In the genomic region with DNA sequence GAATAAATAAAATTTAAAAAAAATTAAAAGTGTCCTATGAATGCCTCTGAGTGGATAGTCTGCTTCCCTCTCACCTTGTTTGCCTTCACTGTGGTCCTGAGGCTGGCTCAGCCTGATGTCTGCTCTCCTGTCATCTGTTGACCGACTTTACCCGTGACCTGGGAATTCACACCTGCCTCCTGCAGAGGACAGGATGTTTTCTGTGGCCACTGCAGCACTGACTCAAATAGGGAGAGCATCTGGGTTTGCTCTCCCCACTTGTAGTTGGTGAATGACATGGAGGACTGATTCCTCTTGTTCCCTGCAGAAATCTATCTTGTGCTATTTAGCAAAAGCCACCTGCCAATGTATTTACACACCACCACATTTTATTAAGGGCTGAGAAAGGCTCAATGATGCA, we compare ENCODE assay signal across 20 cellular contexts. TPM values are rescaled to one million over a fixed set of nuclear protein-coding genes. Genes with fewer than 3 reads are reported as not detected.
DNase-seq lines count a peak whose midpoint lies in the region; ATAC-seq and TF ChIP-seq lines count a peak whose summit lies in the region.
"Had no signal": no experiment of that assay in that cellular context is flagged by ENCODE, and none has a peak within 500 bp of the region (broad histone marks: within the 10 kb centered on the region; RNA-seq: fewer than 3 reads in every experiment).

No MANE protein-coding gene starts in this region.

- no peak overlapping the region for H3K27ac Mint-ChIP-seq in activated naive CD8-positive, alpha-beta T cell treated with anti-CD3 and anti-CD28 coated beads, Interleukin-2, amount 10 ng/mL, durations not matched to agents 7 days and 5 days
- no peak overlapping the region for H3K27ac Mint-ChIP-seq in activated naive CD8-positive, alpha-beta T cell treated with anti-CD3 and anti-CD28 coated beads for 36 hours
- H3K27ac Mint-ChIP-seq in H9: no peak overlapping the region

- H2AK5ac ChIP-seq in H9 (ENCODE audit: insufficient read length, low read length) (no peak overlapping the region), mesendoderm (ENCODE audit: low read length) (no peak overlapping the region)

- peaks cover 5% of the 10 kb centered on the region for H3K36me3 Mint-ChIP-seq in activated naive CD8-positive, alpha-beta T cell treated with anti-CD3 and anti-CD28 coated beads, Interleukin-2, amount 10 ng/mL, durations not matched to agents 7 days and 5 days
- no peaks in the 10 kb centered on the region for H3K36me3 Mint-ChIP-seq in activated naive CD8-positive, alpha-beta T cell treated with anti-CD3 and anti-CD28 coated beads for 36 hours
- no peaks in the 10 kb centered on the region for H3K36me3 Mint-ChIP-seq in H9 (ENCODE audit: insufficient read depth in 1 of 3, low read depth in 3 of 3)

- no peak overlapping the region for H3K4me2 ChIP-seq in H9 (ENCODE audit: insufficient read depth, insufficient read length, low read length)
- no peak overlapping the region for H3K4me2 ChIP-seq in mesendoderm (ENCODE audit: low read length)

- H3K79me2 ChIP-seq in H9 (ENCODE audit: insufficient read depth, low read length) (no peaks in the 10 kb centered on the region), mesendoderm (ENCODE audit: control insufficient read depth, insufficient read depth, low read length) (no peaks in the 10 kb centered on the region)

- H4K8ac ChIP-seq in H9 (replicated peaks; ENCODE audit: insufficient read length, low read depth, low read length): no peak overlapping the region
- no peak overlapping the region for H4K8ac ChIP-seq in mesendoderm (ENCODE audit: low read depth, low read length)

- H2BK12ac ChIP-seq in H9 (ENCODE audit: insufficient read length, low read depth, low read length): no peak overlapping the region

- H3K9ac ChIP-seq in H9 (ENCODE audit: extremely low read depth, insufficient read length, low read length) (no peak overlapping the region), mesendoderm (ENCODE audit: low read length) (no peak overlapping the region)

- peaks cover 7% of the 10 kb centered on the region for H3K27me3 Mint-ChIP-seq in activated naive CD8-positive, alpha-beta T cell treated with anti-CD3 and anti-CD28 coated beads, Interleukin-2, amount 10 ng/mL, durations not matched to agents 7 days and 5 days
- H3K27me3 Mint-ChIP-seq in activated naive CD8-positive, alpha-beta T cell treated with anti-CD3 and anti-CD28 coated beads for 36 hours: no peaks in the 10 kb centered on the region
- no peaks in the 10 kb centered on the region for H3K27me3 Mint-ChIP-seq in H9 (ENCODE audit: low read depth)

- ATAC-seq in activated naive CD8-positive, alpha-beta T cell treated with anti-CD3 and anti-CD28 coated beads, Interleukin-2, amount 10 ng/mL, durations not matched to agents 7 days and 5 days (ENCODE audit: low read depth): peak; percentile 49
- ATAC-seq in HG02763 (IDR thresholded peaks at IDR 0.05; ENCODE audit: unreplicated experiment) (peak; percentile 54), HG02884 (IDR thresholded peaks at IDR 0.05; ENCODE audit: unreplicated experiment) (no peak)
- ATAC-seq: gastroesophageal sphincter had no signal

- H3K27me3 ChIP-seq in H9 (ENCODE audit: insufficient read depth, low read length) (no peaks in the 10 kb centered on the region), mesendoderm (ENCODE audit: insufficient read depth, low read length, poor library complexity) (no peaks in the 10 kb centered on the region)
- H3K27me3 ChIP-seq: gastroesophageal sphincter, testis had no signal

- H2BK20ac ChIP-seq in H9 (ENCODE audit: low read depth, low read length, poor library complexity, severe bottlenecking): no peak overlapping the region

- H3K27ac ChIP-seq in H9 (ENCODE audit: insufficient read length, low read depth, low read length) (no peak overlapping the region), mesendoderm (ENCODE audit: low read depth, low read length) (no peak overlapping the region)
- H3K27ac ChIP-seq: coronary artery, epithelial cell of prostate, gastroesophageal sphincter, testis had no signal

- no peak overlapping the region for H3K4me3 ChIP-seq in mesendoderm (ENCODE audit: low read length)
- H3K4me3 ChIP-seq: coronary artery, gastroesophageal sphincter, testis had no signal

- H3K56ac ChIP-seq in H9 (ENCODE audit: insufficient read length, low read depth, low read length): no peak overlapping the region
- H3K56ac ChIP-seq in mesendoderm (ENCODE audit: low read length): no peak overlapping the region

- H4K20me1 ChIP-seq in H9 (ENCODE audit: control insufficient read depth, insufficient read depth, insufficient read length): no peaks in the 10 kb centered on the region

- no peak overlapping the region for H4K91ac ChIP-seq in H9 (ENCODE audit: insufficient read length, low read depth, low read length)

- H3K18ac ChIP-seq in H9 (ENCODE audit: insufficient read length, low read depth, low read length): no peak overlapping the region
- no peak overlapping the region for H3K18ac ChIP-seq in mesendoderm (ENCODE audit: low read length)

- H3K9me3 ChIP-seq in H9 (ENCODE audit: control insufficient read depth, low read depth, low read length): no peaks in the 10 kb centered on the region
- H3K9me3 ChIP-seq: Caco-2, gastroesophageal sphincter, testis had no signal

- H4K5ac ChIP-seq in H9 (ENCODE audit: insufficient read length, low read depth, low read length) (no peak overlapping the region), mesendoderm (ENCODE audit: low read length) (no peak overlapping the region)

- H2BK5ac ChIP-seq in H9 (ENCODE audit: insufficient read length, low read length): no peak overlapping the region
- no peak overlapping the region for H2BK5ac ChIP-seq in mesendoderm (ENCODE audit: low read length)

- H3K4me1 Mint-ChIP-seq in activated naive CD8-positive, alpha-beta T cell treated with anti-CD3 and anti-CD28 coated beads, Interleukin-2, amount 10 ng/mL, durations not matched to agents 7 days and 5 days: peaks cover 21% of the 10 kb centered on the region
- peaks cover 10% of the 10 kb centered on the region for H3K4me1 Mint-ChIP-seq in activated naive CD8-positive, alpha-beta T cell treated with anti-CD3 and anti-CD28 coated beads for 36 hours
- H3K4me1 Mint-ChIP-seq in H9: peaks cover 16 to 17% of the 10 kb centered on the region in 2 experiments

- H2AFZ ChIP-seq in H9 (ENCODE audit: low read length): no peak overlapping the region

- no peaks in the 10 kb centered on the region for H3K23me2 ChIP-seq in H9 (ENCODE audit: insufficient read length, low read depth, low read length, poor library complexity, severe bottlenecking)

- POLR2A ChIA-PET in activated naive CD8-positive, alpha-beta T cell treated with anti-CD3 and anti-CD28 coated beads, Interleukin-2, amount 10 ng/mL, durations not matched to agents 7 days and 5 days (lab: Charles Lee): no interaction called here

- H3K23ac ChIP-seq in H9 (ENCODE audit: insufficient read length, low read depth, low read length) (no peak overlapping the region), mesendoderm (ENCODE audit: low read length) (no peak overlapping the region)

- H3K4me1 ChIP-seq in H9 (ENCODE audit: insufficient read depth, low read length): peaks cover 4% of the 10 kb centered on the region; the same call in 1 of the 2 replicates
- H3K4me1 ChIP-seq in mesendoderm (ENCODE audit: control insufficient read depth, low read depth, low read length): no peaks in the 10 kb centered on the region
- H3K4me1 ChIP-seq: gastroesophageal sphincter, testis had no signal

- no peak overlapping the region for H3K14ac ChIP-seq in H9 (ENCODE audit: insufficient read depth, low read length)

- H2BK120ac ChIP-seq in H9 (ENCODE audit: low read depth, low read length, poor library complexity, severe bottlenecking): no peak overlapping the region
- H2BK120ac ChIP-seq in mesendoderm (ENCODE audit: low read depth, low read length): no peak overlapping the region

- H2BK15ac ChIP-seq in H9 (ENCODE audit: low read depth, low read length) (no peak overlapping the region), mesendoderm (replicated peaks; ENCODE audit: low read depth) (no peak overlapping the region)

- no peak overlapping the region for H3K4me3 Mint-ChIP-seq in activated naive CD8-positive, alpha-beta T cell treated with anti-CD3 and anti-CD28 coated beads, Interleukin-2, amount 10 ng/mL, durations not matched to agents 7 days and 5 days
- H3K4me3 Mint-ChIP-seq in activated naive CD8-positive, alpha-beta T cell treated with anti-CD3 and anti-CD28 coated beads for 36 hours: no peak overlapping the region
- H3K4me3 Mint-ChIP-seq in H9: no peak overlapping the region

- no peak for TF ChIP-seq CTCF in H9 (conservative IDR thresholded peaks at IDR 0.05)

- no peak for DNase-seq in activated naive CD8-positive, alpha-beta T cell treated with anti-CD3 and anti-CD28 coated beads, Interleukin-2, amount 10 ng/mL, durations not matched to agents 7 days and 5 days
- DNase-seq in activated naive CD8-positive, alpha-beta T cell treated with anti-CD3 and anti-CD28 coated beads for 36 hours: no peak
- DNase-seq in SHP77 (lab: John Stamatoyannopoulos, UW): peak; percentile 42 to 48
- DNase-seq in HCEC 1CT: no peak
- no peak for DNase-seq in H9
- DNase-seq in mesendoderm: no peak
- DNase-seq: activated gamma-delta T cell, GF-D8, mammary epithelial cell, NCI-H187 treated with DMSO at 0.1 percent for 48 hours, retina, testis had no signal

- H3T11ph ChIP-seq in H9 (ENCODE audit: low read length): no peak overlapping the region

- no peaks in the 10 kb centered on the region for H3K36me3 ChIP-seq in mesendoderm (ENCODE audit: control insufficient read depth, insufficient read depth, low read length)
- H3K36me3 ChIP-seq: gastroesophageal sphincter had no signal

- WGBS in H9 (ENCODE audit: extremely low coverage, insufficient read length, low lambda C conversion rate): no CpG with 5 or more reads among the region's 2 CpGs
- no CpG with 5 or more reads among the region's 2 CpGs for WGBS in mesendoderm (ENCODE audit: extremely low coverage, insufficient coverage, low lambda C conversion rate)

- H3K79me1 ChIP-seq in H9 (ENCODE audit: insufficient read depth, low read depth, low read length, poor library complexity, severe bottlenecking): no peaks in the 10 kb centered on the region
- H3K79me1 ChIP-seq in mesendoderm (ENCODE audit: low read length): no peaks in the 10 kb centered on the region

- H3K4ac ChIP-seq in H9 (ENCODE audit: low read depth, low read length) (no peak overlapping the region), mesendoderm (ENCODE audit: low read depth, low read length) (no peak overlapping the region)

- no peaks in the 10 kb centered on the region for H3K9me3 Mint-ChIP-seq in activated naive CD8-positive, alpha-beta T cell treated with anti-CD3 and anti-CD28 coated beads, Interleukin-2, amount 10 ng/mL, durations not matched to agents 7 days and 5 days
- H3K9me3 Mint-ChIP-seq in activated naive CD8-positive, alpha-beta T cell treated with anti-CD3 and anti-CD28 coated beads for 36 hours: no peaks in the 10 kb centered on the region
- no peaks in the 10 kb centered on the region for H3K9me3 Mint-ChIP-seq in H9

RNA-seq across cellular contexts. Expression of a gene that starts 52.4 kb away (rescaled TPM):
- not detected for total RNA-seq in activated naive CD8-positive, alpha-beta T cell treated with anti-CD3 and anti-CD28 coated beads, Interleukin-2, amount 10 ng/mL, durations not matched to agents 7 days and 5 days
- not detected for total RNA-seq in activated naive CD8-positive, alpha-beta T cell treated with anti-CD3 and anti-CD28 coated beads for 36 hours
- not detected in 2 replicates for total RNA-seq in H9 (2021)
- polyA plus RNA-seq in mesendoderm (2013, experiment 1 of 2): 0.03 TPM
- 0.04 TPM for polyA plus RNA-seq in mesendoderm (2013, experiment 2 of 2)
- total RNA-seq: HT1080, M059J, mammary epithelial cell, testis had no signal
- polyA plus RNA-seq: mammary epithelial cell had no signal

Comparison
In these comparisons a context has a peak if more than half of its experiments do, and no peak if none do; other contexts are left out.
1. DNase-seq: peak in SHP77 (2 of 2); none in activated naive CD8-positive, alpha-beta T cell treated with anti-CD3 and anti-CD28 coated beads, Interleukin-2, amount 10 ng/mL, durations not matched to agents 7 days and 5 days (single experiment), activated naive CD8-positive, alpha-beta T cell treated with anti-CD3 and anti-CD28 coated beads for 36 hours (single experiment), HCEC 1CT (single experiment), H9 (single experiment) and mesendoderm (single experiment).